In genomic region chr4:185467101-185467500, GRCh38 we compare ENCODE assay signal across 18 cellular contexts. TPM values are rescaled to one million over a fixed set of nuclear protein-coding genes. Genes with fewer than 3 reads are reported as not detected.
A peak's percentile ranks its signal among the peaks of the same experiment; 100 is the strongest.
DNase-seq lines count a peak whose midpoint lies in the region; ATAC-seq and TF ChIP-seq lines count a peak whose summit lies in the region.
"Had no signal": no experiment of that assay in that cellular context is flagged by ENCODE, and none has a peak within 500 bp of the region (broad histone marks: within the 10 kb centered on the region; RNA-seq: fewer than 3 reads in every experiment).

No MANE protein-coding gene starts in this region.

- peak overlapping the region; percentile 52 for H3K27ac Mint-ChIP-seq in osteocyte (ENCODE audit: unreplicated experiment)
- no peak overlapping the region for H3K27ac Mint-ChIP-seq in naive thymus-derived CD4-positive, alpha-beta T cell
- H3K27ac Mint-ChIP-seq: CD14-positive monocyte, GM23338 had no signal

- H3K36me3 ChIP-seq in naive thymus-derived CD4-positive, alpha-beta T cell (ENCODE audit: control insufficient read depth in 2 of 3, insufficient read depth in 3 of 3, low read length in 3 of 3), result no peaks in the 10 kb centered on the region

- TF ChIP-seq CTCF in AG09309 (IDR thresholded peaks at IDR 0.05; ENCODE audit: control insufficient read depth, insufficient read depth, low read depth, low read length, missing control alignments) (no peak), fibroblast of mammary gland (conservative IDR thresholded peaks at IDR 0.05; ENCODE audit: control insufficient read depth, insufficient read depth, low read depth, low read length) (no peak), osteocyte (IDR thresholded peaks at IDR 0.05) (no peak)

- H3K9me3 ChIP-seq in naive thymus-derived CD4-positive, alpha-beta T cell (ENCODE audit: control insufficient read depth in 2 of 3, low read length in 3 of 3), result no peaks in the 10 kb centered on the region
- H3K9me3 ChIP-seq: Caco-2 had no signal

- intact Hi-C loops in naive thymus-derived CD4-positive, alpha-beta T cell (cut with micrococcal nuclease), result no loop called here

- no peaks in the 10 kb centered on the region for H3K9me3 Mint-ChIP-seq in osteocyte (ENCODE audit: unreplicated experiment)
- peaks cover 0 to 2% (median 0%) of the 10 kb centered on the region in 11 donors for H3K9me3 Mint-ChIP-seq in naive thymus-derived CD4-positive, alpha-beta T cell
- H3K9me3 Mint-ChIP-seq: GM23338 had no signal

- H3K4me3 ChIP-seq in AG09309 (ENCODE audit: control insufficient read depth, low read depth, low read length), result peak overlapping the region; percentile 14; the same call in 1 of the 2 replicates
- H3K4me3 ChIP-seq in fibroblast of mammary gland (ENCODE audit: control insufficient read depth, low read depth, low read length), result no peak overlapping the region
- no peak overlapping the region for H3K4me3 ChIP-seq in naive thymus-derived CD4-positive, alpha-beta T cell (ENCODE audit: low read length)
- H3K4me3 ChIP-seq: GM12878, GM23338 had no signal

- POLR2A ChIA-PET in naive thymus-derived CD4-positive, alpha-beta T cell (lab: Charles Lee), result no interaction called here

- peaks cover 24% of the 10 kb centered on the region for H3K4me1 Mint-ChIP-seq in osteocyte (ENCODE audit: unreplicated experiment)
- H3K4me1 Mint-ChIP-seq in naive thymus-derived CD4-positive, alpha-beta T cell, result peaks cover 4 to 17% (median 9%) of the 10 kb centered on the region in 7 donors

- H3K36me3 Mint-ChIP-seq in osteocyte (ENCODE audit: unreplicated experiment), result no peaks in the 10 kb centered on the region
- H3K36me3 Mint-ChIP-seq in naive thymus-derived CD4-positive, alpha-beta T cell, result no peaks in the 10 kb centered on the region

- H3K4me1 ChIP-seq in naive thymus-derived CD4-positive, alpha-beta T cell (ENCODE audit: control insufficient read depth in 2 of 2, insufficient read depth in 2 of 2, low read length in 2 of 2), result peaks cover 0 to 2% of the 10 kb centered on the region in 2 donors

- CTCF ChIA-PET in naive thymus-derived CD4-positive, alpha-beta T cell (lab: Charles Lee), result no interaction called here

- peak overlapping the region; percentile 56 for H3K4me3 Mint-ChIP-seq in osteocyte (ENCODE audit: unreplicated experiment)
- H3K4me3 Mint-ChIP-seq in naive thymus-derived CD4-positive, alpha-beta T cell, result no peak overlapping the region
- H3K4me3 Mint-ChIP-seq: CD14-positive monocyte, GM23338 had no signal

- H3K27me3 Mint-ChIP-seq in osteocyte (ENCODE audit: unreplicated experiment), result peaks cover 8% of the 10 kb centered on the region
- H3K27me3 Mint-ChIP-seq in naive thymus-derived CD4-positive, alpha-beta T cell, result peaks cover 0 to 57% (median 0%) of the 10 kb centered on the region in 5 donors

- H3K27ac ChIP-seq in naive thymus-derived CD4-positive, alpha-beta T cell (ENCODE audit: low read depth, low read length), result no peak overlapping the region

- H3K27me3 ChIP-seq in naive thymus-derived CD4-positive, alpha-beta T cell (ENCODE audit: control insufficient read depth in 2 of 2, insufficient read depth in 2 of 2, low read length in 2 of 2), result no peaks in the 10 kb centered on the region

- no peak for ATAC-seq in naive thymus-derived CD4-positive, alpha-beta T cell
- ATAC-seq: GM12878, GM23338 had no signal

- no peak for DNase-seq in AG09309 (ENCODE audit: low read depth)
- peak; percentile 3 for DNase-seq in amniotic stem cell (lab: John Stamatoyannopoulos, UW)
- peak; percentile 57 for DNase-seq in fibroblast of mammary gland (ENCODE audit: low read depth)
- no peak for DNase-seq in osteocyte (ENCODE audit: extremely low spot score, unreplicated experiment)
- DNase-seq in KG1 (lab: John Stamatoyannopoulos, UW), result no peak
- DNase-seq in OCI-M2 (lab: John Stamatoyannopoulos, UW; ENCODE audit: unreplicated experiment), result no peak
- DNase-seq in NCI-H1436 (lab: John Stamatoyannopoulos, UW), result no peak
- no peak for DNase-seq in naive thymus-derived CD4-positive, alpha-beta T cell
- DNase-seq: Caco-2, MM.1S, NCI-H1105 treated with DMSO at 0.1 percent for 48 hours, NCI-H187 treated with DMSO at 0.1 percent for 48 hours, NCI-H2171, NCI-H524, SHP77 had no signal

RNA-seq across cellular contexts. Expression of gene CCDC110, which starts 4.4 kb away (rescaled TPM):
- total RNA-seq in osteocyte, result 0.73 and 0.76 TPM in 2 replicates
- 1 to 10 TPM in 2 of 5 experiments, under 1 TPM in 2, not detected in 1; 0.42 to 1.8 (median 0.76) TPM for total RNA-seq in naive thymus-derived CD4-positive, alpha-beta T cell
- under 1 TPM; 0.61 to 0.86 TPM for polyA plus RNA-seq in naive thymus-derived CD4-positive, alpha-beta T cell
- total RNA-seq: Caco-2 had no signal
- polyA plus RNA-seq: CD14-positive monocyte had no signal

RNA-seq across cellular contexts. Expression of gene UFSP2, which starts 41.3 kb away (rescaled TPM):
- 26.5 and 28.6 TPM in 2 replicates for total RNA-seq in osteocyte
- total RNA-seq in naive thymus-derived CD4-positive, alpha-beta T cell, result 10 to 100 TPM; 13.9 to 34.5 (median 21.0) TPM
- polyA plus RNA-seq in naive thymus-derived CD4-positive, alpha-beta T cell, result 10 to 100 TPM; 49.9 to 54.6 TPM

Comparison
In these comparisons a context has a peak if more than half of its experiments do, and no peak if none do; other contexts are left out.
1. DNase-seq: peak in amniotic stem cell (single experiment) and fibroblast of mammary gland (single experiment); none in AG09309 (single experiment), osteocyte (single experiment), KG1 (single experiment), OCI-M2 (single experiment), NCI-H1436 (single experiment) and naive thymus-derived CD4-positive, alpha-beta T cell (0 of 9).